7 cellular contexts compared by ENCODE assay signal in genomic region chr13:97352012-97352411, GRCh38.
A peak's percentile ranks its signal among the peaks of the same experiment; 100 is the strongest.
DNase-seq lines count a peak whose midpoint lies in the region; ATAC-seq, FAIRE-seq and TF ChIP-seq lines count a peak whose summit lies in the region.
"Not testable (repeated sequence)": the region's sequence is repeated elsewhere in the genome, so short reads cannot be mapped to it uniquely, and the experiment has no call there.

No MANE protein-coding gene starts in this region.

- not testable (repeated sequence) for TF ChIP-seq POLR2A in A549 (IDR thresholded peaks at IDR 0.05; ENCODE audit: low read length); adrenal gland (IDR thresholded peaks at IDR 0.05)

- H3K4me1 ChIP-seq in A549; right cardiac atrium (ENCODE audit: control insufficient read depth, insufficient read depth, low read length): not testable (repeated sequence)
- H3K4me1 ChIP-seq in adrenal gland (replicated peaks in 1 of 2): peaks cover 5 to 25% of the 10 kb centered on the region in 2 donors
- peaks cover 45% of the 10 kb centered on the region for H3K4me1 ChIP-seq in left ventricle myocardium inferior

- H3K4me1 Mint-ChIP-seq in HFFc6 (ENCODE audit: low read depth): peaks cover 25% of the 10 kb centered on the region
- not testable (repeated sequence) for H3K4me1 Mint-ChIP-seq in stimulated activated effector memory CD8-positive, alpha-beta T cell treated with anti-CD3 and anti-CD28 coated beads, Interleukin-12 subunit alpha, Interleukin-12 subunit beta, amount 100 ng/mL, for 72 hours

- intact Hi-C loops in adrenal gland (cut with DNase I): loop anchor here in 1 of 2 donors (10.0 kb wide), 1 partner anchor 127 kb away; the partner anchor contains the start of gene MBNL2
- intact Hi-C loops in Right ventricle myocardium inferior (cut with DNase I); left ventricle myocardium inferior (cut with micrococcal nuclease); right cardiac atrium (cut with DNase I): not testable (repeated sequence)

- not testable (repeated sequence) for DNase-seq in A549 (ENCODE audit: low read depth in 1 of 2, low spot score in 1 of 2); HFFc6; Right ventricle myocardium inferior (ENCODE audit: missing footprints); left ventricle myocardium inferior; right cardiac atrium; stimulated activated effector memory CD8-positive, alpha-beta T cell treated with anti-CD3 and anti-CD28 coated beads, Interleukin-12 subunit alpha, Interleukin-12 subunit beta, amount 100 ng/mL, for 72 hours (ENCODE audit: low spot score in 2 of 2)
- DNase-seq in adrenal gland: peak in 2 of 7 donors; percentile 41 to 43

- not testable (repeated sequence) for H3K27me3 Mint-ChIP-seq in HFFc6 (ENCODE audit: insufficient read depth)

- not testable (repeated sequence) for TF ChIP-seq EP300 in A549 (IDR thresholded peaks at IDR 0.05)

- TF ChIP-seq RAD21 in A549 (conservative IDR thresholded peaks at IDR 0.05 in 1 of 2, IDR thresholded peaks at IDR 0.05 in 1 of 2): not testable (repeated sequence)

- not testable (repeated sequence) for TF ChIP-seq CTCF in A549 (IDR thresholded peaks at IDR 0.05); HFFc6 (IDR thresholded peaks at IDR 0.05); adrenal gland (IDR thresholded peaks at IDR 0.05); left ventricle myocardium inferior (IDR thresholded peaks at IDR 0.05; ENCODE audit: borderline replicate concordance)

- POLR2A ChIA-PET in A549 (lab: Yijun Ruan, JAX): not testable (repeated sequence)

- H3K27ac Mint-ChIP-seq in HFFc6: peak overlapping the region; percentile 9; the same call in 1 of the 2 replicates
- H3K27ac Mint-ChIP-seq in stimulated activated effector memory CD8-positive, alpha-beta T cell treated with anti-CD3 and anti-CD28 coated beads, Interleukin-12 subunit alpha, Interleukin-12 subunit beta, amount 100 ng/mL, for 72 hours: peak overlapping the region; percentile 29

- H3K27me3 ChIP-seq in adrenal gland; left ventricle myocardium inferior (ENCODE audit: low read depth); right cardiac atrium (ENCODE audit: control insufficient read depth, insufficient read depth): not testable (repeated sequence)

- not testable (repeated sequence) for H3K4me3 ChIP-seq in A549; adrenal gland; left ventricle myocardium inferior; right cardiac atrium (ENCODE audit: low read length)

- H3K4me3 Mint-ChIP-seq in HFFc6; stimulated activated effector memory CD8-positive, alpha-beta T cell treated with anti-CD3 and anti-CD28 coated beads, Interleukin-12 subunit alpha, Interleukin-12 subunit beta, amount 100 ng/mL, for 72 hours: not testable (repeated sequence)

- not testable (repeated sequence) for ATAC-seq in A549; stimulated activated effector memory CD8-positive, alpha-beta T cell treated with anti-CD3 and anti-CD28 coated beads, Interleukin-12 subunit alpha, Interleukin-12 subunit beta, amount 100 ng/mL, for 72 hours
- ATAC-seq in Right ventricle myocardium inferior (peak; percentile 59), right cardiac atrium (peak; percentile 77)

- H3K4me2 ChIP-seq in A549: not testable (repeated sequence)

- H3K9me3 Mint-ChIP-seq in HFFc6; stimulated activated effector memory CD8-positive, alpha-beta T cell treated with anti-CD3 and anti-CD28 coated beads, Interleukin-12 subunit alpha, Interleukin-12 subunit beta, amount 100 ng/mL, for 72 hours: not testable (repeated sequence)

- FAIRE-seq in A549 (lab: Jason Lieb, UNC): not testable (repeated sequence)

- H3K27ac ChIP-seq in A549: not testable (repeated sequence)
- H3K27ac ChIP-seq in adrenal gland (peak overlapping the region in 3 of 5 donors; percentile 9 to 47 (median 46)), left ventricle myocardium inferior (replicated peaks) (peak overlapping the region; percentile 33), right cardiac atrium (ENCODE audit: low read length) (peak overlapping the region; percentile 57)

- CTCF ChIA-PET in A549 (lab: Yijun Ruan, JAX): interaction anchor here (4.3 kb wide), 1 partner anchor 242 kb away, joined by 15 read pairs; no protein-coding TSS in a partner anchor

- WGBS in A549 (ENCODE audit: missing lambda C conversion rate): 91% methylated on average over 1 of the region's 1 CpG
- 17 to 25% (median 22%) methylated on average over 1 of the region's 1 CpG for WGBS in adrenal gland, 4 donors
- 39% methylated on average over 1 of the region's 1 CpG for WGBS in right cardiac atrium

- H3K9me3 ChIP-seq in A549; adrenal gland (replicated peaks in 1 of 3); left ventricle myocardium inferior (replicated peaks); right cardiac atrium (ENCODE audit: control insufficient read depth, low read length): not testable (repeated sequence)

- H3K36me3 ChIP-seq in adrenal gland (replicated peaks in 1 of 2) (peaks cover 0 to 48% of the 10 kb centered on the region in 2 donors), left ventricle myocardium inferior (peaks cover 67% of the 10 kb centered on the region)

- peaks cover 72% of the 10 kb centered on the region for H3K36me3 Mint-ChIP-seq in HFFc6 (ENCODE audit: low read depth)
- peaks cover 62% of the 10 kb centered on the region for H3K36me3 Mint-ChIP-seq in stimulated activated effector memory CD8-positive, alpha-beta T cell treated with anti-CD3 and anti-CD28 coated beads, Interleukin-12 subunit alpha, Interleukin-12 subunit beta, amount 100 ng/mL, for 72 hours

TF ChIP-seq in A549, 52 proteins besides CTCF, POLR2A, EP300 and RAD21:
- TF ChIP-seq ZC3H11A (IDR thresholded peaks at IDR 0.05): peak; percentile 15; the same call in 1 of the 2 replicates
